In genomic region chr9:109937841-109938453, GRCh38 we compare ENCODE assay signal across 24 cellular contexts.
A peak's percentile ranks its signal among the peaks of the same experiment; 100 is the strongest.
DNase-seq lines count a peak whose midpoint lies in the region; ATAC-seq, FAIRE-seq and TF ChIP-seq lines count a peak whose summit lies in the region.
"Had no signal": no experiment of that assay in that cellular context is flagged by ENCODE, and none has a peak within 500 bp of the region (broad histone marks: within the 10 kb centered on the region; RNA-seq: fewer than 3 reads in every experiment).

No MANE protein-coding gene starts in this region.

- no peak for TF ChIP-seq CTCF in activated CD8-positive, alpha-beta T cell treated with anti-CD3 and anti-CD28 coated beads for 36 hours (IDR thresholded peaks at IDR 0.05)
- no peak for TF ChIP-seq CTCF in CD8-positive, alpha-beta T cell (IDR thresholded peaks at IDR 0.05)
- TF ChIP-seq CTCF in kidney (IDR thresholded peaks at IDR 0.05; ENCODE audit: borderline replicate concordance, extremely low read depth, insufficient read depth) (no peak), esophagus squamous epithelium (IDR thresholded peaks at IDR 0.05) (no peak)

- WGBS in esophagus squamous epithelium, 2 donors = 79 to 80% methylated on average over 3 of the region's 3 CpGs

- H3K9me3 Mint-ChIP-seq in activated CD8-positive, alpha-beta T cell treated with anti-CD3 and anti-CD28 coated beads for 36 hours = no peaks in the 10 kb centered on the region
- H3K9me3 Mint-ChIP-seq in activated CD8-positive, alpha-beta T cell treated with anti-CD3 and anti-CD28 coated beads, Interleukin-2, amount 10 ng/mL, durations not matched to agents 7 days and 5 days (ENCODE audit: insufficient read depth) = no peaks in the 10 kb centered on the region
- H3K9me3 Mint-ChIP-seq in CD8-positive, alpha-beta T cell = no peaks in the 10 kb centered on the region
- no peaks in the 10 kb centered on the region for H3K9me3 Mint-ChIP-seq in T-cell
- H3K9me3 Mint-ChIP-seq in naive thymus-derived CD4-positive, alpha-beta T cell = peaks cover 0 to 8% (median 0%) of the 10 kb centered on the region in 11 donors
- H3K9me3 Mint-ChIP-seq: dendritic cell treated with granulocyte-macrophage colony-stimulating factor and Interleukin-4, amounts not matched to agents 40 ng/mL and 50 ng/mL, for 4 days had no signal

- CTCF ChIA-PET in activated CD8-positive, alpha-beta T cell treated with anti-CD3 and anti-CD28 coated beads for 36 hours (lab: Charles Lee) = no interaction called here
- CTCF ChIA-PET in activated CD8-positive, alpha-beta T cell treated with anti-CD3 and anti-CD28 coated beads, Interleukin-2, amount 10 ng/mL, durations not matched to agents 7 days and 5 days (lab: Charles Lee) = interaction anchor here (0.9 to 1.2 kb wide), 2 partner anchors 18 to 42 kb away, joined by 3 to 5 read pairs; no protein-coding TSS in a partner anchor
- CTCF ChIA-PET in CD8-positive, alpha-beta T cell (lab: Charles Lee) = no interaction called here
- CTCF ChIA-PET in T-cell (lab: Charles Lee) = no interaction called here
- CTCF ChIA-PET in naive thymus-derived CD4-positive, alpha-beta T cell (lab: Charles Lee) = interaction anchor here (1.1 kb wide), 1 partner anchor 29 kb away, joined by 3 read pairs; no protein-coding TSS in a partner anchor

- FAIRE-seq in kidney (lab: Jason Lieb, UNC) = no peak
- FAIRE-seq: GM12892, HTR-8/SVneo, K562 had no signal

- no peak overlapping the region for H3K9ac ChIP-seq in kidney (ENCODE audit: low read length in 2 of 2)

- peaks cover 2% of the 10 kb centered on the region for H3K27me3 Mint-ChIP-seq in activated CD8-positive, alpha-beta T cell treated with anti-CD3 and anti-CD28 coated beads for 36 hours
- peaks cover 5% of the 10 kb centered on the region for H3K27me3 Mint-ChIP-seq in activated CD8-positive, alpha-beta T cell treated with anti-CD3 and anti-CD28 coated beads, Interleukin-2, amount 10 ng/mL, durations not matched to agents 7 days and 5 days (ENCODE audit: low read depth)
- H3K27me3 Mint-ChIP-seq in CD8-positive, alpha-beta T cell (ENCODE audit: low read depth) = peaks cover 5% of the 10 kb centered on the region
- H3K27me3 Mint-ChIP-seq in T-cell = no peaks in the 10 kb centered on the region
- peaks cover 0 to 4% (median 0%) of the 10 kb centered on the region in 5 donors for H3K27me3 Mint-ChIP-seq in naive thymus-derived CD4-positive, alpha-beta T cell
- H3K27me3 Mint-ChIP-seq: T-helper 17 cell had no signal

- no peaks in the 10 kb centered on the region for H3K36me3 ChIP-seq in CD8-positive, alpha-beta T cell (ENCODE audit: insufficient read depth, low read length)
- H3K36me3 ChIP-seq in naive thymus-derived CD4-positive, alpha-beta T cell (ENCODE audit: control insufficient read depth in 2 of 3, insufficient read depth in 3 of 3, low read length in 3 of 3) = no peaks in the 10 kb centered on the region
- H3K36me3 ChIP-seq in kidney (ENCODE audit: control insufficient read depth in 1 of 2, insufficient read depth in 2 of 2, low read length in 2 of 2) (no peaks in the 10 kb centered on the region), esophagus squamous epithelium (no peaks in the 10 kb centered on the region)
- H3K36me3 ChIP-seq: BE2C, right lobe of liver, spleen, tibial nerve had no signal

- H3K9me3 ChIP-seq in CD8-positive, alpha-beta T cell (ENCODE audit: low read length) = no peaks in the 10 kb centered on the region
- H3K9me3 ChIP-seq in naive thymus-derived CD4-positive, alpha-beta T cell (ENCODE audit: control insufficient read depth in 2 of 3, low read length in 3 of 3) = no peaks in the 10 kb centered on the region
- H3K9me3 ChIP-seq in kidney (ENCODE audit: control insufficient read depth in 1 of 2, low read length in 2 of 2) = no peaks in the 10 kb centered on the region
- H3K9me3 ChIP-seq in esophagus squamous epithelium = no peaks in the 10 kb centered on the region
- H3K9me3 ChIP-seq: BE2C, body of pancreas, right lobe of liver, spleen, tibial nerve had no signal

- H3K4me1 Mint-ChIP-seq in activated CD8-positive, alpha-beta T cell treated with anti-CD3 and anti-CD28 coated beads for 36 hours (ENCODE audit: low read depth) = peaks cover 22% of the 10 kb centered on the region
- peaks cover 18% of the 10 kb centered on the region for H3K4me1 Mint-ChIP-seq in activated CD8-positive, alpha-beta T cell treated with anti-CD3 and anti-CD28 coated beads, Interleukin-2, amount 10 ng/mL, durations not matched to agents 7 days and 5 days (ENCODE audit: low read depth)
- peaks cover 16% of the 10 kb centered on the region for H3K4me1 Mint-ChIP-seq in CD8-positive, alpha-beta T cell (ENCODE audit: low read depth)
- peaks cover 16 to 21% (median 17%) of the 10 kb centered on the region in 3 donors for H3K4me1 Mint-ChIP-seq in T-cell
- H3K4me1 Mint-ChIP-seq in naive thymus-derived CD4-positive, alpha-beta T cell = peaks cover 14 to 48% (median 34%) of the 10 kb centered on the region in 7 donors

- no peak for DNase-seq in activated CD8-positive, alpha-beta T cell treated with anti-CD3 and anti-CD28 coated beads for 36 hours
- DNase-seq in activated CD8-positive, alpha-beta T cell treated with anti-CD3 and anti-CD28 coated beads, Interleukin-2, amount 10 ng/mL, durations not matched to agents 7 days and 5 days = no peak
- DNase-seq in CD8-positive, alpha-beta T cell = no peak
- DNase-seq in T-cell (no peak), kidney (no peak), putamen (ENCODE audit: low spot score) (no peak), esophagus squamous epithelium (lab: John Stamatoyannopoulos, UW) (no peak)
- peak in 4 of 9 donors; percentile 13 to 46 (median 40) for DNase-seq in naive thymus-derived CD4-positive, alpha-beta T cell
- DNase-seq: BE2C; body of pancreas; H7; head of caudate nucleus; NCI-H1092; NCI-H1694 treated with DMSO at 0.1 percent for 48 hours; NCI-H82; right lobe of liver; spleen; stimulated activated CD8-positive, alpha-beta memory T cell treated with anti-CD3 and anti-CD28 coated beads, Interleukin-4, amount 100 ng/mL, for 48 hours; T-helper 17 cell had no signal

- H3K27me3 ChIP-seq in CD8-positive, alpha-beta T cell (ENCODE audit: insufficient read depth, low read length) = no peaks in the 10 kb centered on the region
- no peaks in the 10 kb centered on the region for H3K27me3 ChIP-seq in naive thymus-derived CD4-positive, alpha-beta T cell (ENCODE audit: control insufficient read depth in 2 of 2, insufficient read depth in 2 of 2, low read length in 2 of 2)
- H3K27me3 ChIP-seq in esophagus squamous epithelium = no peaks in the 10 kb centered on the region
- H3K27me3 ChIP-seq: BE2C, body of pancreas, right lobe of liver, spleen, tibial nerve had no signal

- no peak overlapping the region for H3K27ac Mint-ChIP-seq in activated CD8-positive, alpha-beta T cell treated with anti-CD3 and anti-CD28 coated beads for 36 hours
- no peak overlapping the region for H3K27ac Mint-ChIP-seq in activated CD8-positive, alpha-beta T cell treated with anti-CD3 and anti-CD28 coated beads, Interleukin-2, amount 10 ng/mL, durations not matched to agents 7 days and 5 days
- H3K27ac Mint-ChIP-seq in CD8-positive, alpha-beta T cell = peak overlapping the region; percentile 6
- peak overlapping the region; percentile 50 to 68 for H3K27ac Mint-ChIP-seq in T-cell
- peak overlapping the region; percentile 25 to 90 (median 73) for H3K27ac Mint-ChIP-seq in naive thymus-derived CD4-positive, alpha-beta T cell
- H3K27ac Mint-ChIP-seq: dendritic cell treated with granulocyte-macrophage colony-stimulating factor and Interleukin-4, amounts not matched to agents 40 ng/mL and 50 ng/mL, for 4 days; T-helper 17 cell had no signal

- TF ChIP-seq POLR2A in esophagus squamous epithelium (IDR thresholded peaks at IDR 0.05) = no peak

- POLR2A ChIA-PET in activated CD8-positive, alpha-beta T cell treated with anti-CD3 and anti-CD28 coated beads for 36 hours (lab: Charles Lee) = no interaction called here
- POLR2A ChIA-PET in activated CD8-positive, alpha-beta T cell treated with anti-CD3 and anti-CD28 coated beads, Interleukin-2, amount 10 ng/mL, durations not matched to agents 7 days and 5 days (lab: Charles Lee) = no interaction called here
- POLR2A ChIA-PET in CD8-positive, alpha-beta T cell (lab: Charles Lee) = no interaction called here
- POLR2A ChIA-PET in T-cell (lab: Charles Lee) = no interaction called here
- POLR2A ChIA-PET in naive thymus-derived CD4-positive, alpha-beta T cell (lab: Charles Lee) = interaction anchor here (1.1 to 1.6 kb wide), 2 partner anchors 25 to 30 kb away, joined by 3 to 6 read pairs; no protein-coding TSS in a partner anchor

- intact Hi-C loops in activated CD8-positive, alpha-beta T cell treated with anti-CD3 and anti-CD28 coated beads for 36 hours (cut with micrococcal nuclease) = no loop called here
- intact Hi-C loops in CD8-positive, alpha-beta T cell (cut with DNase I, micrococcal nuclease) = no loop called here
- intact Hi-C loops in naive thymus-derived CD4-positive, alpha-beta T cell (cut with micrococcal nuclease) = loop anchor here in 1 of 2 donors (5.0 kb wide), 1 partner anchor 34 kb away; no protein-coding TSS in a partner anchor
- intact Hi-C loops in kidney (cut with DNase I) (no loop called here), esophagus squamous epithelium (cut with DNase I) (no loop called here)

- no peak overlapping the region for H3K27ac ChIP-seq in CD8-positive, alpha-beta T cell (ENCODE audit: low read depth, low read length)
- no peak overlapping the region for H3K27ac ChIP-seq in naive thymus-derived CD4-positive, alpha-beta T cell (ENCODE audit: low read depth, low read length)
- H3K27ac ChIP-seq in kidney (ENCODE audit: low read depth in 2 of 2, low read length in 2 of 2) (no peak overlapping the region), esophagus squamous epithelium (no peak overlapping the region)
- H3K27ac ChIP-seq: body of pancreas, spleen, tibial nerve had no signal

- no peaks in the 10 kb centered on the region for H3K36me3 Mint-ChIP-seq in activated CD8-positive, alpha-beta T cell treated with anti-CD3 and anti-CD28 coated beads for 36 hours (ENCODE audit: low read depth)
- no peaks in the 10 kb centered on the region for H3K36me3 Mint-ChIP-seq in activated CD8-positive, alpha-beta T cell treated with anti-CD3 and anti-CD28 coated beads, Interleukin-2, amount 10 ng/mL, durations not matched to agents 7 days and 5 days (ENCODE audit: low read depth)
- H3K36me3 Mint-ChIP-seq in CD8-positive, alpha-beta T cell = no peaks in the 10 kb centered on the region
- H3K36me3 Mint-ChIP-seq in T-cell = no peaks in the 10 kb centered on the region
- peaks cover 0 to 16% (median 0%) of the 10 kb centered on the region in 5 donors for H3K36me3 Mint-ChIP-seq in naive thymus-derived CD4-positive, alpha-beta T cell

- H3K4me3 ChIP-seq in CD8-positive, alpha-beta T cell (ENCODE audit: low read depth, low read length) = no peak overlapping the region
- no peak overlapping the region for H3K4me3 ChIP-seq in naive thymus-derived CD4-positive, alpha-beta T cell (ENCODE audit: low read length)
- H3K4me3 ChIP-seq in kidney (ENCODE audit: low read length in 2 of 2) (no peak overlapping the region), esophagus squamous epithelium (no peak overlapping the region)
- H3K4me3 ChIP-seq: body of pancreas, K562, right lobe of liver, spleen, tibial nerve had no signal

- peak; percentile 74 for ATAC-seq in activated CD8-positive, alpha-beta T cell treated with anti-CD3 and anti-CD28 coated beads for 36 hours
- no peak for ATAC-seq in activated CD8-positive, alpha-beta T cell treated with anti-CD3 and anti-CD28 coated beads, Interleukin-2, amount 10 ng/mL, durations not matched to agents 7 days and 5 days
- ATAC-seq in CD8-positive, alpha-beta T cell = no peak
- ATAC-seq in T-cell (replicated peaks in 1 of 4) = peak in 3 of 4 experiments; percentile 73 to 80 (median 77)
- no peak for ATAC-seq in naive thymus-derived CD4-positive, alpha-beta T cell
- ATAC-seq: body of pancreas, K562, right lobe of liver, T-helper 17 cell had no signal

- no peak overlapping the region for H3K4me3 Mint-ChIP-seq in activated CD8-positive, alpha-beta T cell treated with anti-CD3 and anti-CD28 coated beads for 36 hours
- H3K4me3 Mint-ChIP-seq in activated CD8-positive, alpha-beta T cell treated with anti-CD3 and anti-CD28 coated beads, Interleukin-2, amount 10 ng/mL, durations not matched to agents 7 days and 5 days = no peak overlapping the region
- H3K4me3 Mint-ChIP-seq in CD8-positive, alpha-beta T cell = no peak overlapping the region
- H3K4me3 Mint-ChIP-seq in T-cell = peak overlapping the region in 1 of 3 donors; percentile 14
- peak overlapping the region in 6 of 10 donors; percentile 2 to 50 (median 42) for H3K4me3 Mint-ChIP-seq in naive thymus-derived CD4-positive, alpha-beta T cell
- H3K4me3 Mint-ChIP-seq: dendritic cell treated with granulocyte-macrophage colony-stimulating factor and Interleukin-4, amounts not matched to agents 40 ng/mL and 50 ng/mL, for 4 days; T-helper 17 cell had no signal

- no peaks in the 10 kb centered on the region for H3K4me1 ChIP-seq in CD8-positive, alpha-beta T cell (ENCODE audit: insufficient read depth, low read length)
- H3K4me1 ChIP-seq in naive thymus-derived CD4-positive, alpha-beta T cell (ENCODE audit: control insufficient read depth in 2 of 2, insufficient read depth in 2 of 2, low read length in 2 of 2) = peaks cover 0 to 16% of the 10 kb centered on the region in 2 donors
- no peaks in the 10 kb centered on the region for H3K4me1 ChIP-seq in kidney (ENCODE audit: control insufficient read depth in 1 of 2, insufficient read depth in 1 of 2, low read depth in 1 of 2, low read length in 2 of 2)
- H3K4me1 ChIP-seq in esophagus squamous epithelium = no peaks in the 10 kb centered on the region
- H3K4me1 ChIP-seq: BE2C, tibial nerve had no signal

Comparison
In these comparisons a context has a peak if more than half of its experiments do, and no peak if none do; other contexts are left out.
1. ATAC-seq: peak in activated CD8-positive, alpha-beta T cell treated with anti-CD3 and anti-CD28 coated beads for 36 hours (single experiment) and T-cell (3 of 4); none in activated CD8-positive, alpha-beta T cell treated with anti-CD3 and anti-CD28 coated beads, Interleukin-2, amount 10 ng/mL, durations not matched to agents 7 days and 5 days (single experiment), CD8-positive, alpha-beta T cell (single experiment) and naive thymus-derived CD4-positive, alpha-beta T cell (single experiment).
2. CTCF ChIA-PET loops: an anchor here in activated CD8-positive, alpha-beta T cell treated with anti-CD3 and anti-CD28 coated beads, Interleukin-2, amount 10 ng/mL, durations not matched to agents 7 days and 5 days (0.9 to 1.2 kb wide) and naive thymus-derived CD4-positive, alpha-beta T cell (1.1 kb wide); none called in activated CD8-positive, alpha-beta T cell treated with anti-CD3 and anti-CD28 coated beads for 36 hours, CD8-positive, alpha-beta T cell and T-cell.
3. H3K27ac Mint-ChIP-seq: peak in CD8-positive, alpha-beta T cell (single experiment), T-cell (2 of 2) and naive thymus-derived CD4-positive, alpha-beta T cell (9 of 9); none in activated CD8-positive, alpha-beta T cell treated with anti-CD3 and anti-CD28 coated beads for 36 hours (single experiment) and activated CD8-positive, alpha-beta T cell treated with anti-CD3 and anti-CD28 coated beads, Interleukin-2, amount 10 ng/mL, durations not matched to agents 7 days and 5 days (single experiment).
4. H3K4me3 Mint-ChIP-seq: peak in naive thymus-derived CD4-positive, alpha-beta T cell (6 of 10); none in activated CD8-positive, alpha-beta T cell treated with anti-CD3 and anti-CD28 coated beads for 36 hours (single experiment), activated CD8-positive, alpha-beta T cell treated with anti-CD3 and anti-CD28 coated beads, Interleukin-2, amount 10 ng/mL, durations not matched to agents 7 days and 5 days (single experiment) and CD8-positive, alpha-beta T cell (single experiment).